ENCODE assay signal across 1 cellular context in the genomic region with DNA sequence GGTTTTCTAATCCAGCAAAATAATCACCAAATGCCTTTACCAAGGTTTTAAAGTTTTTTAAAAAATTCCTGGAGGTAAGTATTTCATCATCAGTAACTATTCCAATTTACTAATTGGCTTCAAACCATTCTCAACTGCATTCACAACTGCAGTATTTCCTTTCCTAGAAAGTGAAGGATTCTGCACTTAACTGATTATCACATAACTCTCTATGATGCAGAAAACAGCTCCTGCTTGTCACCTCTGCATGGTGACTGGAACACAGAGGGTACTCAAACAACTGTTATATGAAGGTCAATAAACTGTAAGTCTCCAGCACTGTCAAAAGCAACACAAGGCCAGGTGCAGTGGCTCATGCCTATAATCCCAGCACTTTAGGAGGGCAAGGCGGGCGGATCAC.
A peak's percentile ranks its signal among the peaks of the same experiment; 100 is the strongest.
TF ChIP-seq lines count a peak whose summit lies in the region.

No MANE protein-coding gene starts in this region.

TF ChIP-seq in HEK293, 187 proteins besides CTCF, POLR2A, EP300 and RAD21 (continued from another document):
- TF ChIP-seq, protein P1, sequence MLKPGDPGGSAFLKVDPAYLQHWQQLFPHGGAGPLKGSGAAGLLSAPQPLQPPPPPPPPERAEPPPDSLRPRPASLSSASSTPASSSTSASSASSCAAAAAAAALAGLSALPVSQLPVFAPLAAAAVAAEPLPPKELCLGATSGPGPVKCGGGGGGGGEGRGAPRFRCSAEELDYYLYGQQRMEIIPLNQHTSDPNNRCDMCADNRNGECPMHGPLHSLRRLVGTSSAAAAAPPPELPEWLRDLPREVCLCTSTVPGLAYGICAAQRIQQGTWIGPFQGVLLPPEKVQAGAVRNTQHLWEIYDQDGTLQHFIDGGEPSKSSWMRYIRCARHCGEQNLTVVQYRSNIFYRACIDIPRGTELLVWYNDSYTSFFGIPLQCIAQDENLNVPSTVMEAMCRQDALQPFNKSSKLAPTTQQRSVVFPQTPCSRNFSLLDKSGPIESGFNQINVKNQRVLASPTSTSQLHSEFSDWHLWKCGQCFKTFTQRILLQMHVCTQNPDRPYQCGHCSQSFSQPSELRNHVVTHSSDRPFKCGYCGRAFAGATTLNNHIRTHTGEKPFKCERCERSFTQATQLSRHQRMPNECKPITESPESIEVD (tag by site-specific recombination; IDR thresholded peaks at IDR 0.05), result peak; percentile 71
- TF ChIP-seq, protein P2, sequence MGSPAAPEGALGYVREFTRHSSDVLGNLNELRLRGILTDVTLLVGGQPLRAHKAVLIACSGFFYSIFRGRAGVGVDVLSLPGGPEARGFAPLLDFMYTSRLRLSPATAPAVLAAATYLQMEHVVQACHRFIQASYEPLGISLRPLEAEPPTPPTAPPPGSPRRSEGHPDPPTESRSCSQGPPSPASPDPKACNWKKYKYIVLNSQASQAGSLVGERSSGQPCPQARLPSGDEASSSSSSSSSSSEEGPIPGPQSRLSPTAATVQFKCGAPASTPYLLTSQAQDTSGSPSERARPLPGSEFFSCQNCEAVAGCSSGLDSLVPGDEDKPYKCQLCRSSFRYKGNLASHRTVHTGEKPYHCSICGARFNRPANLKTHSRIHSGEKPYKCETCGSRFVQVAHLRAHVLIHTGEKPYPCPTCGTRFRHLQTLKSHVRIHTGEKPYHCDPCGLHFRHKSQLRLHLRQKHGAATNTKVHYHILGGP (tag by site-specific recombination; IDR thresholded peaks at IDR 0.05), result peak; percentile 90
- TF ChIP-seq SP3 (tag by site-specific recombination; IDR thresholded peaks at IDR 0.05) (no peak), ZNF184 (tag by site-specific recombination; IDR thresholded peaks at IDR 0.05) (0 out of 2 replicates have a peak, but pooled peaks have one; percentile 11), KLF10 (tag by site-specific recombination; IDR thresholded peaks at IDR 0.05) (no peak), ZNF521 (tag by site-specific recombination; IDR thresholded peaks at IDR 0.05) (no peak), ZBTB1 (tag by site-specific recombination; IDR thresholded peaks at IDR 0.05) (no peak)
- TF ChIP-seq, protein P3, sequence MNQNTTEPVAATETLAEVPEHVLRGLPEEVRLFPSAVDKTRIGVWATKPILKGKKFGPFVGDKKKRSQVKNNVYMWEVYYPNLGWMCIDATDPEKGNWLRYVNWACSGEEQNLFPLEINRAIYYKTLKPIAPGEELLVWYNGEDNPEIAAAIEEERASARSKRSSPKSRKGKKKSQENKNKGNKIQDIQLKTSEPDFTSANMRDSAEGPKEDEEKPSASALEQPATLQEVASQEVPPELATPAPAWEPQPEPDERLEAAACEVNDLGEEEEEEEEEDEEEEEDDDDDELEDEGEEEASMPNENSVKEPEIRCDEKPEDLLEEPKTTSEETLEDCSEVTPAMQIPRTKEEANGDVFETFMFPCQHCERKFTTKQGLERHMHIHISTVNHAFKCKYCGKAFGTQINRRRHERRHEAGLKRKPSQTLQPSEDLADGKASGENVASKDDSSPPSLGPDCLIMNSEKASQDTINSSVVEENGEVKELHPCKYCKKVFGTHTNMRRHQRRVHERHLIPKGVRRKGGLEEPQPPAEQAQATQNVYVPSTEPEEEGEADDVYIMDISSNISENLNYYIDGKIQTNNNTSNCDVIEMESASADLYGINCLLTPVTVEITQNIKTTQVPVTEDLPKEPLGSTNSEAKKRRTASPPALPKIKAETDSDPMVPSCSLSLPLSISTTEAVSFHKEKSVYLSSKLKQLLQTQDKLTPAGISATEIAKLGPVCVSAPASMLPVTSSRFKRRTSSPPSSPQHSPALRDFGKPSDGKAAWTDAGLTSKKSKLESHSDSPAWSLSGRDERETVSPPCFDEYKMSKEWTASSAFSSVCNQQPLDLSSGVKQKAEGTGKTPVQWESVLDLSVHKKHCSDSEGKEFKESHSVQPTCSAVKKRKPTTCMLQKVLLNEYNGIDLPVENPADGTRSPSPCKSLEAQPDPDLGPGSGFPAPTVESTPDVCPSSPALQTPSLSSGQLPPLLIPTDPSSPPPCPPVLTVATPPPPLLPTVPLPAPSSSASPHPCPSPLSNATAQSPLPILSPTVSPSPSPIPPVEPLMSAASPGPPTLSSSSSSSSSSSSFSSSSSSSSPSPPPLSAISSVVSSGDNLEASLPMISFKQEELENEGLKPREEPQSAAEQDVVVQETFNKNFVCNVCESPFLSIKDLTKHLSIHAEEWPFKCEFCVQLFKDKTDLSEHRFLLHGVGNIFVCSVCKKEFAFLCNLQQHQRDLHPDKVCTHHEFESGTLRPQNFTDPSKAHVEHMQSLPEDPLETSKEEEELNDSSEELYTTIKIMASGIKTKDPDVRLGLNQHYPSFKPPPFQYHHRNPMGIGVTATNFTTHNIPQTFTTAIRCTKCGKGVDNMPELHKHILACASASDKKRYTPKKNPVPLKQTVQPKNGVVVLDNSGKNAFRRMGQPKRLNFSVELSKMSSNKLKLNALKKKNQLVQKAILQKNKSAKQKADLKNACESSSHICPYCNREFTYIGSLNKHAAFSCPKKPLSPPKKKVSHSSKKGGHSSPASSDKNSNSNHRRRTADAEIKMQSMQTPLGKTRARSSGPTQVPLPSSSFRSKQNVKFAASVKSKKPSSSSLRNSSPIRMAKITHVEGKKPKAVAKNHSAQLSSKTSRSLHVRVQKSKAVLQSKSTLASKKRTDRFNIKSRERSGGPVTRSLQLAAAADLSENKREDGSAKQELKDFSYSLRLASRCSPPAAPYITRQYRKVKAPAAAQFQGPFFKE (tag by site-specific recombination; IDR thresholded peaks at IDR 0.05; ENCODE audit: borderline replicate concordance), result no peak
- TF ChIP-seq, protein P4, sequence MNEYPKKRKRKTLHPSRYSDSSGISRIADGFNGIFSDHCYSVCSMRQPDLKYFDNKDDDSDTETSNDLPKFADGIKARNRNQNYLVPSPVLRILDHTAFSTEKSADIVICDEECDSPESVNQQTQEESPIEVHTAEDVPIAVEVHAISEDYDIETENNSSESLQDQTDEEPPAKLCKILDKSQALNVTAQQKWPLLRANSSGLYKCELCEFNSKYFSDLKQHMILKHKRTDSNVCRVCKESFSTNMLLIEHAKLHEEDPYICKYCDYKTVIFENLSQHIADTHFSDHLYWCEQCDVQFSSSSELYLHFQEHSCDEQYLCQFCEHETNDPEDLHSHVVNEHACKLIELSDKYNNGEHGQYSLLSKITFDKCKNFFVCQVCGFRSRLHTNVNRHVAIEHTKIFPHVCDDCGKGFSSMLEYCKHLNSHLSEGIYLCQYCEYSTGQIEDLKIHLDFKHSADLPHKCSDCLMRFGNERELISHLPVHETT (tag by site-specific recombination; IDR thresholded peaks at IDR 0.05), result no peak
- TF ChIP-seq, protein P5, sequence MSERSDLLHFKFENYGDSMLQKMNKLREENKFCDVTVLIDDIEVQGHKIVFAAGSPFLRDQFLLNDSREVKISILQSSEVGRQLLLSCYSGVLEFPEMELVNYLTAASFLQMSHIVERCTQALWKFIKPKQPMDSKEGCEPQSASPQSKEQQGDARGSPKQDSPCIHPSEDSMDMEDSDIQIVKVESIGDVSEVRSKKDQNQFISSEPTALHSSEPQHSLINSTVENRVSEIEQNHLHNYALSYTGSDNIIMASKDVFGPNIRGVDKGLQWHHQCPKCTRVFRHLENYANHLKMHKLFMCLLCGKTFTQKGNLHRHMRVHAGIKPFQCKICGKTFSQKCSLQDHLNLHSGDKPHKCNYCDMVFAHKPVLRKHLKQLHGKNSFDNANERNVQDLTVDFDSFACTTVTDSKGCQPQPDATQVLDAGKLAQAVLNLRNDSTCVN (tag by site-specific recombination; optimal IDR thresholded peaks at IDR 0.05), result no peak
- TF ChIP-seq, protein P6, sequence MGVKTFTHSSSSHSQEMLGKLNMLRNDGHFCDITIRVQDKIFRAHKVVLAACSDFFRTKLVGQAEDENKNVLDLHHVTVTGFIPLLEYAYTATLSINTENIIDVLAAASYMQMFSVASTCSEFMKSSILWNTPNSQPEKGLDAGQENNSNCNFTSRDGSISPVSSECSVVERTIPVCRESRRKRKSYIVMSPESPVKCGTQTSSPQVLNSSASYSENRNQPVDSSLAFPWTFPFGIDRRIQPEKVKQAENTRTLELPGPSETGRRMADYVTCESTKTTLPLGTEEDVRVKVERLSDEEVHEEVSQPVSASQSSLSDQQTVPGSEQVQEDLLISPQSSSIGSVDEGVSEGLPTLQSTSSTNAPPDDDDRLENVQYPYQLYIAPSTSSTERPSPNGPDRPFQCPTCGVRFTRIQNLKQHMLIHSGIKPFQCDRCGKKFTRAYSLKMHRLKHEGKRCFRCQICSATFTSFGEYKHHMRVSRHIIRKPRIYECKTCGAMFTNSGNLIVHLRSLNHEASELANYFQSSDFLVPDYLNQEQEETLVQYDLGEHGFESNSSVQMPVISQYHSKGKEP (tag by site-specific recombination; IDR thresholded peaks at IDR 0.05), result peak; percentile 78
